1 cellular context compared by ENCODE assay signal in the genomic region with DNA sequence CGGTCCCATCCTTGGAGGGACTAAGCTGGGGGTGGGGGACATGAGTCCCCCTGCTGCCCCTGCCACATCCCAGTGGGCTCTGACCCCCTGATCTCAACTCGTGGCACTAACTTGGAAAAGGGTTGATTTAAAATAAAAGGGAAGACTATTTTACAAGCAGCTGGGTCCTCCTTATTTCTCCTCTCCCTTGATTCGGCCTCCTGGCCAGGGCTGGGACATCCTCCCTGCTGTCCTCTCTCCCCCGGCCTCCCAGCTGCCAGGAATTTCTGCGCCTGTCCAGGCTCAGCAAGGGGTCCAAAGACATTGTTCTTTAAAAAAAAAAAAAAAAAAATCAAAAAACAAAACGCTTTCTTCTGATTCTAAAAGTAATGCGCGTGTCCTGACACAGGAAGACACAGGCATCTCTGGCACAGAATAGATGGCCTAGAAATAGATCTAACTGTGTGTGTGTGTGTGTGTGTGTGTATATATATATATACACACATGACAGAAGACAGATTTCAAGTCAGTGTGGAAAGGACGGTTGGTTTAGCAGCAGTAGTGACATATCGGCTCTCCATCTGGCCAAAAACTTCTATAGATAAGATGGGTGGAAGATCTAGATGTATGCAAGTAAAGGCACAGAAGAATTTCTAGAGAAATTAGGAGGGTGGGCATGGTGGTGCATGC.
TF ChIP-seq lines count a peak whose summit lies in the region.

No MANE protein-coding gene starts in this region.

TF ChIP-seq in GM23338, 12 proteins besides CTCF, POLR2A, EP300 and RAD21:
- no peak for TF ChIP-seq STAT1 (IDR thresholded peaks at IDR 0.05; ENCODE audit: unreplicated experiment)
- no peak for TF ChIP-seq ZNF114 (CRISPR knock-in tag; IDR thresholded peaks at IDR 0.05)
- TF ChIP-seq, protein P1, sequence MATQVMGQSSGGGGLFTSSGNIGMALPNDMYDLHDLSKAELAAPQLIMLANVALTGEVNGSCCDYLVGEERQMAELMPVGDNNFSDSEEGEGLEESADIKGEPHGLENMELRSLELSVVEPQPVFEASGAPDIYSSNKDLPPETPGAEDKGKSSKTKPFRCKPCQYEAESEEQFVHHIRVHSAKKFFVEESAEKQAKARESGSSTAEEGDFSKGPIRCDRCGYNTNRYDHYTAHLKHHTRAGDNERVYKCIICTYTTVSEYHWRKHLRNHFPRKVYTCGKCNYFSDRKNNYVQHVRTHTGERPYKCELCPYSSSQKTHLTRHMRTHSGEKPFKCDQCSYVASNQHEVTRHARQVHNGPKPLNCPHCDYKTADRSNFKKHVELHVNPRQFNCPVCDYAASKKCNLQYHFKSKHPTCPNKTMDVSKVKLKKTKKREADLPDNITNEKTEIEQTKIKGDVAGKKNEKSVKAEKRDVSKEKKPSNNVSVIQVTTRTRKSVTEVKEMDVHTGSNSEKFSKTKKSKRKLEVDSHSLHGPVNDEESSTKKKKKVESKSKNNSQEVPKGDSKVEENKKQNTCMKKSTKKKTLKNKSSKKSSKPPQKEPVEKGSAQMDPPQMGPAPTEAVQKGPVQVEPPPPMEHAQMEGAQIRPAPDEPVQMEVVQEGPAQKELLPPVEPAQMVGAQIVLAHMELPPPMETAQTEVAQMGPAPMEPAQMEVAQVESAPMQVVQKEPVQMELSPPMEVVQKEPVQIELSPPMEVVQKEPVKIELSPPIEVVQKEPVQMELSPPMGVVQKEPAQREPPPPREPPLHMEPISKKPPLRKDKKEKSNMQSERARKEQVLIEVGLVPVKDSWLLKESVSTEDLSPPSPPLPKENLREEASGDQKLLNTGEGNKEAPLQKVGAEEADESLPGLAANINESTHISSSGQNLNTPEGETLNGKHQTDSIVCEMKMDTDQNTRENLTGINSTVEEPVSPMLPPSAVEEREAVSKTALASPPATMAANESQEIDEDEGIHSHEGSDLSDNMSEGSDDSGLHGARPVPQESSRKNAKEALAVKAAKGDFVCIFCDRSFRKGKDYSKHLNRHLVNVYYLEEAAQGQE (IDR thresholded peaks at IDR 0.05; ENCODE audit: unreplicated experiment): no peak
- no peak for TF ChIP-seq NANOG (IDR thresholded peaks at IDR 0.05; ENCODE audit: borderline replicate concordance)
- TF ChIP-seq, protein P2, sequence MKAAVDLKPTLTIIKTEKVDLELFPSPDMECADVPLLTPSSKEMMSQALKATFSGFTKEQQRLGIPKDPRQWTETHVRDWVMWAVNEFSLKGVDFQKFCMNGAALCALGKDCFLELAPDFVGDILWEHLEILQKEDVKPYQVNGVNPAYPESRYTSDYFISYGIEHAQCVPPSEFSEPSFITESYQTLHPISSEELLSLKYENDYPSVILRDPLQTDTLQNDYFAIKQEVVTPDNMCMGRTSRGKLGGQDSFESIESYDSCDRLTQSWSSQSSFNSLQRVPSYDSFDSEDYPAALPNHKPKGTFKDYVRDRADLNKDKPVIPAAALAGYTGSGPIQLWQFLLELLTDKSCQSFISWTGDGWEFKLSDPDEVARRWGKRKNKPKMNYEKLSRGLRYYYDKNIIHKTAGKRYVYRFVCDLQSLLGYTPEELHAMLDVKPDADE (IDR thresholded peaks at IDR 0.05): no peak
- TF ChIP-seq ZNF331 (CRISPR knock-in tag; IDR thresholded peaks at IDR 0.05; ENCODE audit: low read depth): no peak
- no peak for TF ChIP-seq POLR2AphosphoS5 (IDR thresholded peaks at IDR 0.05; ENCODE audit: low read depth)
- TF ChIP-seq EZH2phosphoT487 (IDR thresholded peaks at IDR 0.05; ENCODE audit: unreplicated experiment): no peak
- TF ChIP-seq CREB1 (CRISPR knock-in tag; IDR thresholded peaks at IDR 0.05; ENCODE audit: low read depth): no peak
- TF ChIP-seq ZNF462 (CRISPR knock-in tag; IDR thresholded peaks at IDR 0.05): no peak
- TF ChIP-seq EZH2 (IDR thresholded peaks at IDR 0.05; ENCODE audit: low read depth, unreplicated experiment): no peak
- no peak for TF ChIP-seq JUNB (IDR thresholded peaks at IDR 0.05; ENCODE audit: unreplicated experiment)
